ENCODE assay signal across 1 cellular context in genomic region chr17:18087610-18088491, GRCh38.
TF ChIP-seq lines count a peak whose summit lies in the region.

DRG2 (plus strand) TSS chr17:18087948; CDS start chr17:18088024, 76 bp downstream.

TF ChIP-seq in HepG2, 621 proteins besides CTCF, POLR2A, EP300 and RAD21 (continued from another document and continues in another):
- peak; percentile 81 for TF ChIP-seq DR1 (CRISPR knock-in tag; IDR thresholded peaks at IDR 0.05)
- 0 out of 2 replicates have a peak, but pooled peaks have one; percentile 27 for TF ChIP-seq RBAK (CRISPR knock-in tag; IDR thresholded peaks at IDR 0.05)
- TF ChIP-seq ZNF879 (CRISPR knock-in tag; IDR thresholded peaks at IDR 0.05), result peak; percentile 73; the same call in 1 of the 2 replicates
- TF ChIP-seq CEBPZ (IDR thresholded peaks at IDR 0.05; ENCODE audit: low read length), result no peak
- TF ChIP-seq ZNF12 (CRISPR knock-in tag; IDR thresholded peaks at IDR 0.05), result peak; percentile 72; the same call in 1 of the 2 replicates
- TF ChIP-seq SATB2 (CRISPR knock-in tag; IDR thresholded peaks at IDR 0.05), result no peak
- TF ChIP-seq PREB (CRISPR knock-in tag; IDR thresholded peaks at IDR 0.05), result no peak
- peak; percentile 63; the same call in 1 of the 2 replicates for TF ChIP-seq IRX3 (CRISPR knock-in tag; IDR thresholded peaks at IDR 0.05; ENCODE audit: borderline replicate concordance, low read depth)
- peak in 1 of 2 experiments; percentile 41; a peak in 1 of 4 replicates for TF ChIP-seq NR2F1 (CRISPR knock-in tag; IDR thresholded peaks at IDR 0.05)
- peak; percentile 95 for TF ChIP-seq ZNF335 (CRISPR knock-in tag; IDR thresholded peaks at IDR 0.05)
- TF ChIP-seq ZNF563 (CRISPR knock-in tag; IDR thresholded peaks at IDR 0.05), result peak; percentile 88
- TF ChIP-seq ZNF644 (CRISPR knock-in tag; IDR thresholded peaks at IDR 0.05; ENCODE audit: low read depth), result peak; percentile 51; the same call in 1 of the 2 replicates
- peak; percentile 92 for TF ChIP-seq THRA (CRISPR knock-in tag; IDR thresholded peaks at IDR 0.05; ENCODE audit: borderline replicate concordance)
- TF ChIP-seq ZC3H13 (CRISPR knock-in tag; IDR thresholded peaks at IDR 0.05), result peak; percentile 91; the same call in 1 of the 2 replicates
- TF ChIP-seq THYN1 (CRISPR knock-in tag; IDR thresholded peaks at IDR 0.05; ENCODE audit: borderline replicate concordance, low read depth), result no peak
- TF ChIP-seq ZNF761 (CRISPR knock-in tag; conservative IDR thresholded peaks at IDR 0.05), result peak; percentile 98
- no peak for TF ChIP-seq FOXO4 (CRISPR knock-in tag; conservative IDR thresholded peaks at IDR 0.05)
- peak; percentile 80; the same call in 1 of the 2 replicates for TF ChIP-seq ZNF782 (CRISPR knock-in tag; IDR thresholded peaks at IDR 0.05; ENCODE audit: borderline replicate concordance)
- TF ChIP-seq CHD4 (IDR thresholded peaks at IDR 0.05; ENCODE audit: borderline replicate concordance, low read length), result peak; percentile 99
- peak; percentile 94 for TF ChIP-seq KLF9 (CRISPR knock-in tag; IDR thresholded peaks at IDR 0.05; ENCODE audit: low read depth)
- TF ChIP-seq ZFP36 (IDR thresholded peaks at IDR 0.05; ENCODE audit: borderline replicate concordance, low read depth, low read length, partially characterized antibody), result peak; percentile 86
- no peak for TF ChIP-seq ETS1 (CRISPR knock-in tag; IDR thresholded peaks at IDR 0.05)
- TF ChIP-seq NR2F2 (IDR thresholded peaks at IDR 0.05; ENCODE audit: borderline replicate concordance, low read depth), result peak; percentile 64; the same call in 1 of the 2 replicates
- no peak for TF ChIP-seq TBP (CRISPR knock-in tag; IDR thresholded peaks at IDR 0.05)
- TF ChIP-seq ZNF687 (CRISPR knock-in tag; IDR thresholded peaks at IDR 0.05), result peak; percentile 99
- no peak for TF ChIP-seq RFX1 (IDR thresholded peaks at IDR 0.05)
- TF ChIP-seq RNF2 (conservative IDR thresholded peaks at IDR 0.05; ENCODE audit: low read depth), result peak; percentile 57; the same call in 1 of the 2 replicates
- TF ChIP-seq KDM5B (CRISPR knock-in tag; IDR thresholded peaks at IDR 0.05; ENCODE audit: borderline replicate concordance), result peak; percentile 84; the same call in 1 of the 2 replicates
- TF ChIP-seq GLI4 (CRISPR knock-in tag; IDR thresholded peaks at IDR 0.05; ENCODE audit: borderline replicate concordance), result peak; percentile 64; the same call in 1 of the 2 replicates
- TF ChIP-seq NR2F6 (IDR thresholded peaks at IDR 0.05), result peak; percentile 27; the same call in 1 of the 2 replicates
- TF ChIP-seq NR2F6 (CRISPR knock-in tag; IDR thresholded peaks at IDR 0.05), result peak; percentile 78
- peak; percentile 87 for TF ChIP-seq POLR2G (IDR thresholded peaks at IDR 0.05; ENCODE audit: low read depth, low read length)
- TF ChIP-seq ZNF891 (CRISPR knock-in tag; IDR thresholded peaks at IDR 0.05), result peak; percentile 78; the same call in 1 of the 2 replicates
- peak; percentile 48 for TF ChIP-seq RBM22 (optimal IDR thresholded peaks at IDR 0.05; ENCODE audit: low read length)
- TF ChIP-seq MTA1 (CRISPR knock-in tag; IDR thresholded peaks at IDR 0.05; ENCODE audit: borderline replicate concordance), result peak; percentile 88; the same call in 1 of the 2 replicates
- no peak; the same call in 1 of the 2 replicates for TF ChIP-seq ZNF432 (CRISPR knock-in tag; IDR thresholded peaks at IDR 0.05; ENCODE audit: borderline replicate concordance)
- TF ChIP-seq ZBTB7B (CRISPR knock-in tag; IDR thresholded peaks at IDR 0.05), result peak; percentile 94
- TF ChIP-seq ZNF263 (CRISPR knock-in tag; IDR thresholded peaks at IDR 0.05), result peak; percentile 37; the same call in 1 of the 2 replicates
- peak; percentile 50 for TF ChIP-seq CREB1 (IDR thresholded peaks at IDR 0.05)
- peak; percentile 82 for TF ChIP-seq CREB1 (CRISPR knock-in tag; IDR thresholded peaks at IDR 0.05)
- peak; percentile 75 for TF ChIP-seq SOX5 (CRISPR knock-in tag; IDR thresholded peaks at IDR 0.05; ENCODE audit: borderline replicate concordance)
- peak; percentile 93 for TF ChIP-seq ZNF136 (CRISPR knock-in tag; IDR thresholded peaks at IDR 0.05; ENCODE audit: low read depth)
- TF ChIP-seq ZZZ3 (CRISPR knock-in tag; IDR thresholded peaks at IDR 0.05; ENCODE audit: borderline replicate concordance), result peak; percentile 88
- peak in 1 of 2 experiments; percentile 96; a peak in 2 of 4 replicates for TF ChIP-seq KLF16 (CRISPR knock-in tag; IDR thresholded peaks at IDR 0.05)
- TF ChIP-seq AHDC1 (CRISPR knock-in tag; IDR thresholded peaks at IDR 0.05; ENCODE audit: borderline replicate concordance), result no peak
- peak; percentile 96 for TF ChIP-seq MEIS1 (CRISPR knock-in tag; IDR thresholded peaks at IDR 0.05; ENCODE audit: borderline replicate concordance)
- TF ChIP-seq BCL6 (CRISPR knock-in tag; IDR thresholded peaks at IDR 0.05), result peak; percentile 76
